In the genomic region with DNA sequence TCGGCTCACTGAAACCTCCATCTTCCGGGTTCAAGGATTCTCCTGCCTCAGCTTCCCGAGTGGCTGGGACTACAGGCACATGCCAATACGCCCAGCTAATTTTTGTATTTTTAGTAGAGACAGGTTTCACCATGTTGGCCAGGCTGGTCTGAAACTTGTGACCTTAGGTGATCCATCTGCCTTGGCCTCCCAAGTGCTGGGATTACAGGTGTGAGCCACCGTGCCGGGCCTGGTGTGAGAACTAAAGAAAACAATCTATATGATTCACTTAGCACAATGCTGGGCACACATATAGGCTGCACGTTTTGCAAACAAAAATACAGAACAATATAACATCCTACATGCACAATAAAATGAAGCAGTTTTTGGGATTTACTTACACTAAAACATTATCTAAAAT, we compare ENCODE assay signal across 7 cellular contexts. TPM values are rescaled to one million over a fixed set of nuclear protein-coding genes. Genes with fewer than 3 reads are reported as not detected.
DNase-seq lines count a peak whose midpoint lies in the region; ATAC-seq and TF ChIP-seq lines count a peak whose summit lies in the region.
"Not testable (repeated sequence)": the region's sequence is repeated elsewhere in the genome, so short reads cannot be mapped to it uniquely, and the experiment has no call there.

No MANE protein-coding gene starts in this region.

- peaks cover 36% of the 10 kb centered on the region for H3K27me3 Mint-ChIP-seq in activated CD4-positive, alpha-beta memory T cell treated with anti-CD3 and anti-CD28 coated beads, Interleukin-2, amount 10 ng/mL, durations not matched to agents 7 days and 5 days
- H3K27me3 Mint-ChIP-seq in activated naive CD4-positive, alpha-beta T cell treated with anti-CD3 and anti-CD28 coated beads, Interleukin-2, amount 10 ng/mL, durations not matched to agents 7 days and 5 days = peaks cover 71% of the 10 kb centered on the region
- peaks cover 0 to 43% of the 10 kb centered on the region in 2 donors for H3K27me3 Mint-ChIP-seq in effector memory CD8-positive, alpha-beta T cell

- H3K79me1 ChIP-seq in mesenchymal stem cell (replicated peaks; ENCODE audit: low read length, poor library complexity, severe bottlenecking) = not testable (repeated sequence)

- H3K9me2 ChIP-seq in GM23248 (ENCODE audit: insufficient read depth); SU-DHL-6 (replicated peaks; ENCODE audit: insufficient read depth, low read length): not testable (repeated sequence)

- H2AK5ac ChIP-seq in mesenchymal stem cell (ENCODE audit: low read length, severe bottlenecking) = not testable (repeated sequence)

- H3K4me1 Mint-ChIP-seq in activated CD4-positive, alpha-beta memory T cell treated with anti-CD3 and anti-CD28 coated beads, Interleukin-2, amount 10 ng/mL, durations not matched to agents 7 days and 5 days = peaks cover 12% of the 10 kb centered on the region
- peaks cover 13% of the 10 kb centered on the region for H3K4me1 Mint-ChIP-seq in activated naive CD4-positive, alpha-beta T cell treated with anti-CD3 and anti-CD28 coated beads, Interleukin-2, amount 10 ng/mL, durations not matched to agents 7 days and 5 days
- H3K4me1 Mint-ChIP-seq in effector memory CD8-positive, alpha-beta T cell (ENCODE audit: low read depth in 2 of 2) = peaks cover 7 to 10% of the 10 kb centered on the region in 2 donors

- 84 to 90% methylated on average over 7 of the region's 7 CpGs for WGBS in GM23248 (ENCODE audit: low coverage in 1 of 2, low lambda C conversion rate in 2 of 2, missing lambda C conversion rate in 2 of 2), 2 experiments
- 82% methylated on average over 4 of the region's 7 CpGs for WGBS in mesenchymal stem cell

- H4K20me1 ChIP-seq in GM23248 (ENCODE audit: insufficient read depth); SU-DHL-6 (ENCODE audit: low read depth, low read length): not testable (repeated sequence)

- H3K4me3 ChIP-seq in GM23248; SU-DHL-6 (ENCODE audit: insufficient read depth, low read length, poor library complexity, severe bottlenecking); mesenchymal stem cell (ENCODE audit: insufficient read depth in 1 of 2, low read depth in 1 of 2, low read length in 2 of 2); neuron (ENCODE audit: low read length): not testable (repeated sequence)

- H3K36me3 Mint-ChIP-seq in activated CD4-positive, alpha-beta memory T cell treated with anti-CD3 and anti-CD28 coated beads, Interleukin-2, amount 10 ng/mL, durations not matched to agents 7 days and 5 days (ENCODE audit: low read depth); activated naive CD4-positive, alpha-beta T cell treated with anti-CD3 and anti-CD28 coated beads, Interleukin-2, amount 10 ng/mL, durations not matched to agents 7 days and 5 days; effector memory CD8-positive, alpha-beta T cell (ENCODE audit: insufficient read depth): not testable (repeated sequence)

- not testable (repeated sequence) for TF ChIP-seq CTCF in SU-DHL-6 (IDR thresholded peaks at IDR 0.05; ENCODE audit: insufficient read depth, low read length, poor library complexity, severe bottlenecking)

- H2BK120ac ChIP-seq in mesenchymal stem cell (ENCODE audit: low read depth, low read length) = not testable (repeated sequence)

- H3K79me2 ChIP-seq in GM23248 (ENCODE audit: insufficient read depth) = peaks cover 27% of the 10 kb centered on the region
- not testable (repeated sequence) for H3K79me2 ChIP-seq in SU-DHL-6 (ENCODE audit: insufficient read depth, low read length)

- H3K9me3 ChIP-seq in GM23248 (ENCODE audit: low read depth); SU-DHL-6 (ENCODE audit: insufficient read depth, low read length); mesenchymal stem cell (ENCODE audit: control insufficient read depth, low read length); neuron (ENCODE audit: low read length): not testable (repeated sequence)

- not testable (repeated sequence) for H3K9me3 Mint-ChIP-seq in activated CD4-positive, alpha-beta memory T cell treated with anti-CD3 and anti-CD28 coated beads, Interleukin-2, amount 10 ng/mL, durations not matched to agents 7 days and 5 days; activated naive CD4-positive, alpha-beta T cell treated with anti-CD3 and anti-CD28 coated beads, Interleukin-2, amount 10 ng/mL, durations not matched to agents 7 days and 5 days; effector memory CD8-positive, alpha-beta T cell

- POLR2A ChIA-PET in activated CD4-positive, alpha-beta memory T cell treated with anti-CD3 and anti-CD28 coated beads, Interleukin-2, amount 10 ng/mL, durations not matched to agents 7 days and 5 days (lab: Charles Lee) = interaction anchor here (0.8 kb wide), 1 partner anchor 245 kb away, joined by 3 read pairs; no protein-coding TSS in a partner anchor

- H3K4me1 ChIP-seq in GM23248 (ENCODE audit: insufficient read depth) = peaks cover 27% of the 10 kb centered on the region
- H3K4me1 ChIP-seq in mesenchymal stem cell (ENCODE audit: control insufficient read depth, insufficient read depth, low read depth, low read length) = peaks cover 19% of the 10 kb centered on the region
- H3K4me1 ChIP-seq in neuron (ENCODE audit: insufficient read depth, low read length) = not testable (repeated sequence)

- not testable (repeated sequence) for H3K27ac Mint-ChIP-seq in activated CD4-positive, alpha-beta memory T cell treated with anti-CD3 and anti-CD28 coated beads, Interleukin-2, amount 10 ng/mL, durations not matched to agents 7 days and 5 days; activated naive CD4-positive, alpha-beta T cell treated with anti-CD3 and anti-CD28 coated beads, Interleukin-2, amount 10 ng/mL, durations not matched to agents 7 days and 5 days; effector memory CD8-positive, alpha-beta T cell

- H2BK5ac ChIP-seq in mesenchymal stem cell (ENCODE audit: low read depth, low read length, poor library complexity, severe bottlenecking) = not testable (repeated sequence)

- not testable (repeated sequence) for H4K8ac ChIP-seq in mesenchymal stem cell (ENCODE audit: low read length)

- not testable (repeated sequence) for H2BK15ac ChIP-seq in mesenchymal stem cell (ENCODE audit: low read depth, poor library complexity, severe bottlenecking)

- not testable (repeated sequence) for H2BK12ac ChIP-seq in mesenchymal stem cell (ENCODE audit: low read length in 2 of 2)

- H3K9ac ChIP-seq in GM23248; SU-DHL-6 (ENCODE audit: low read length): not testable (repeated sequence)
- peak overlapping the region; percentile 96 for H3K9ac ChIP-seq in mesenchymal stem cell (ENCODE audit: low read length)

- H3K27ac ChIP-seq in GM23248; SU-DHL-6 (ENCODE audit: low read depth, low read length); mesenchymal stem cell (ENCODE audit: low read length, poor library complexity, severe bottlenecking): not testable (repeated sequence)

- H4K91ac ChIP-seq in mesenchymal stem cell (ENCODE audit: low read length) = not testable (repeated sequence)

- not testable (repeated sequence) for H3K23ac ChIP-seq in mesenchymal stem cell (ENCODE audit: low read length in 2 of 2)

- in situ Hi-C loops in GM23248 (cut with MboI) = loop anchor here (10.0 kb wide), 1 partner anchor 92 kb away; no protein-coding TSS in a partner anchor

- H2AFZ ChIP-seq in GM23248 (peak overlapping the region; percentile 96; the same call in 1 of the 2 replicates), SU-DHL-6 (ENCODE audit: low read depth, low read length, severe bottlenecking) (peak overlapping the region; percentile 98), neuron (ENCODE audit: low read depth, low read length) (peak overlapping the region; percentile 60)
- not testable (repeated sequence) for H2AFZ ChIP-seq in mesenchymal stem cell (ENCODE audit: low read depth, low read length)

- H3K27me3 ChIP-seq in GM23248 (replicated peaks; ENCODE audit: insufficient read depth); SU-DHL-6 (ENCODE audit: low read length); mesenchymal stem cell (ENCODE audit: control insufficient read depth in 1 of 2, insufficient read depth in 1 of 2, low read length in 2 of 2); neuron (ENCODE audit: insufficient read depth, low read length): not testable (repeated sequence)

- not testable (repeated sequence) for H3K4ac ChIP-seq in mesenchymal stem cell (ENCODE audit: low read depth in 1 of 2, low read length in 2 of 2)

- CTCF ChIA-PET in activated CD4-positive, alpha-beta memory T cell treated with anti-CD3 and anti-CD28 coated beads, Interleukin-2, amount 10 ng/mL, durations not matched to agents 7 days and 5 days (lab: Charles Lee) = not testable (repeated sequence)
- CTCF ChIA-PET in activated naive CD4-positive, alpha-beta T cell treated with anti-CD3 and anti-CD28 coated beads, Interleukin-2, amount 10 ng/mL, durations not matched to agents 7 days and 5 days (lab: Charles Lee) = interaction anchor here (1.5 kb wide), 1 partner anchor 93 kb away, joined by 4 read pairs; no protein-coding TSS in a partner anchor

- H3K36me3 ChIP-seq in GM23248 (ENCODE audit: low read depth); SU-DHL-6 (ENCODE audit: low read length); neuron (ENCODE audit: insufficient read depth, low read length): not testable (repeated sequence)
- H3K36me3 ChIP-seq in mesenchymal stem cell (ENCODE audit: control insufficient read depth in 1 of 2, insufficient read depth in 2 of 2, low read depth in 1 of 2, low read length in 2 of 2) = peaks cover 0 to 18% of the 10 kb centered on the region in 2 experiments

- not testable (repeated sequence) for DNase-seq in GM23248; activated CD4-positive, alpha-beta memory T cell treated with anti-CD3 and anti-CD28 coated beads, Interleukin-2, amount 10 ng/mL, durations not matched to agents 7 days and 5 days; activated naive CD4-positive, alpha-beta T cell treated with anti-CD3 and anti-CD28 coated beads, Interleukin-2, amount 10 ng/mL, durations not matched to agents 7 days and 5 days; effector memory CD8-positive, alpha-beta T cell; mesenchymal stem cell

- not testable (repeated sequence) for H3F3A ChIP-seq in GM23248 (ENCODE audit: insufficient read depth); SU-DHL-6 (ENCODE audit: insufficient read depth)

- peak overlapping the region; percentile 88 for H3K4me3 Mint-ChIP-seq in activated CD4-positive, alpha-beta memory T cell treated with anti-CD3 and anti-CD28 coated beads, Interleukin-2, amount 10 ng/mL, durations not matched to agents 7 days and 5 days
- H3K4me3 Mint-ChIP-seq in activated naive CD4-positive, alpha-beta T cell treated with anti-CD3 and anti-CD28 coated beads, Interleukin-2, amount 10 ng/mL, durations not matched to agents 7 days and 5 days = peak overlapping the region; percentile 85
- H3K4me3 Mint-ChIP-seq in effector memory CD8-positive, alpha-beta T cell = peak overlapping the region; percentile 89 to 92

- not testable (repeated sequence) for ATAC-seq in effector memory CD8-positive, alpha-beta T cell (replicated peaks)

- H3K18ac ChIP-seq in mesenchymal stem cell (ENCODE audit: low read depth in 1 of 2, low read length in 2 of 2) = not testable (repeated sequence)

- H3K4me2 ChIP-seq in GM23248 (ENCODE audit: unreplicated experiment); mesenchymal stem cell (ENCODE audit: low read length, poor library complexity, severe bottlenecking): not testable (repeated sequence)
- peak overlapping the region; percentile 94 for H3K4me2 ChIP-seq in SU-DHL-6 (ENCODE audit: low read depth, low read length, poor library complexity, severe bottlenecking)

- not testable (repeated sequence) for H3K14ac ChIP-seq in mesenchymal stem cell (ENCODE audit: low read length in 2 of 2)

RNA-seq across cellular contexts. Expression of gene ARMC9, which starts 1.2 kb away (rescaled TPM):
- total RNA-seq in GM23248 (2014; rRNA removed; shearing (Covaris generic)) = 15.1 and 17.7 TPM in 2 replicates
- polyA plus RNA-seq in GM23248 (2016; fragmentation: Nextera tagmentation; extraction: Ambion mirVana) = 17.3 and 17.7 TPM in 2 replicates
- under 1 TPM; 0.50 to 0.55 TPM for total RNA-seq in activated CD4-positive, alpha-beta memory T cell treated with anti-CD3 and anti-CD28 coated beads, Interleukin-2, amount 10 ng/mL, durations not matched to agents 7 days and 5 days
- 200 TPM for polyA plus RNA-seq in mesenchymal stem cell (2013, experiment 1 of 2)
- polyA plus RNA-seq in mesenchymal stem cell (2013, experiment 2 of 2) = 202 TPM

Comparison
In these comparisons a context has a peak if more than half of its experiments do, and no peak if none do; other contexts are left out.
1. RNA of gene ARMC9, which starts 1.2 kb away (total RNA-seq): 15.1 to 17.7 TPM in GM23248; 0.50 to 0.55 TPM in activated CD4-positive, alpha-beta memory T cell treated with anti-CD3 and anti-CD28 coated beads, Interleukin-2, amount 10 ng/mL, durations not matched to agents 7 days and 5 days; every median in the first group is over 10 times any median in the second.
2. Peak in every context shown above with its lines, with median percentiles within 50 percentile points of each other: H3K4me3 Mint-ChIP-seq.